In genomic region chr3:27848826-27849225, GRCh38 we compare ENCODE assay signal across 2 cellular contexts.
A peak's percentile ranks its signal among the peaks of the same experiment; 100 is the strongest.
TF ChIP-seq lines count a peak whose summit lies in the region.

No MANE protein-coding gene starts in this region.

TF ChIP-seq in GM12878, 131 proteins besides CTCF, POLR2A, EP300 and RAD21:
- TF ChIP-seq BCLAF1 (IDR thresholded peaks at IDR 0.05) (no peak), ZNF687 (IDR thresholded peaks at IDR 0.05) (peak; percentile 65; the same call in 1 of the 2 replicates), SKIL (IDR thresholded peaks at IDR 0.05; ENCODE audit: low read depth, poor library complexity, severe bottlenecking) (peak; percentile 37), ZNF384 (IDR thresholded peaks at IDR 0.05; ENCODE audit: borderline replicate concordance, low read depth, low read length) (peak; percentile 25; the same call in 1 of the 2 replicates)

TF ChIP-seq in GM23338, 12 proteins besides CTCF, POLR2A, EP300 and RAD21:
- TF ChIP-seq POLR2AphosphoS5 (IDR thresholded peaks at IDR 0.05; ENCODE audit: low read depth) (no peak), ZNF114 (CRISPR knock-in tag; IDR thresholded peaks at IDR 0.05) (no peak), EZH2phosphoT487 (IDR thresholded peaks at IDR 0.05; ENCODE audit: unreplicated experiment) (no peak), CREB1 (CRISPR knock-in tag; IDR thresholded peaks at IDR 0.05; ENCODE audit: low read depth) (no peak), ZNF462 (CRISPR knock-in tag; IDR thresholded peaks at IDR 0.05) (no peak)
